ENCODE assay signal across 1 cellular context in genomic region chr11:7513210-7514098, GRCh38.
TF ChIP-seq lines count a peak whose summit lies in the region.

Gene PPFIBP2, plus strand, starts transcription at chr11:7513999. Its CDS starts 35,477 bp downstream, at chr11:7549476.

TF ChIP-seq in HepG2, 621 proteins besides CTCF, POLR2A, EP300 and RAD21 (continued from another document and continues in another):
- 0 out of 2 replicates have a peak, but pooled peaks have one; percentile 30 for TF ChIP-seq KDM2A (CRISPR knock-in tag; IDR thresholded peaks at IDR 0.05; ENCODE audit: borderline replicate concordance, low read depth)
- TF ChIP-seq ZNF577 (CRISPR knock-in tag; IDR thresholded peaks at IDR 0.05; ENCODE audit: borderline replicate concordance, low read depth), result no peak
- peak; percentile 45 for TF ChIP-seq SALL1 (CRISPR knock-in tag; IDR thresholded peaks at IDR 0.05)
- TF ChIP-seq HMGXB3 (CRISPR knock-in tag; IDR thresholded peaks at IDR 0.05; ENCODE audit: borderline replicate concordance), result no peak
- peak; percentile 76 for TF ChIP-seq PHF8 (CRISPR knock-in tag; IDR thresholded peaks at IDR 0.05)
- TF ChIP-seq ZNF234 (CRISPR knock-in tag; conservative IDR thresholded peaks at IDR 0.05), result 0 out of 2 replicates have a peak, but pooled peaks have one; percentile 26
- peak; percentile 52 for TF ChIP-seq SRSF1 (optimal IDR thresholded peaks at IDR 0.05; ENCODE audit: low read depth, low read length)
- TF ChIP-seq FOXA1 (IDR thresholded peaks at IDR 0.05), result no peak
- no peak for TF ChIP-seq FOXA1 (CRISPR knock-in tag; IDR thresholded peaks at IDR 0.05)
- TF ChIP-seq MYC (CRISPR knock-in tag; IDR thresholded peaks at IDR 0.05; ENCODE audit: borderline replicate concordance), result peak; percentile 54; the same call in 1 of the 2 replicates
- TF ChIP-seq ZSCAN12 (CRISPR knock-in tag; IDR thresholded peaks at IDR 0.05), result 0 out of 2 replicates have a peak, but pooled peaks have one; percentile 38
- no peak for TF ChIP-seq ELK4 (CRISPR knock-in tag; IDR thresholded peaks at IDR 0.05; ENCODE audit: borderline replicate concordance)
- TF ChIP-seq ZBTB21 (CRISPR knock-in tag; IDR thresholded peaks at IDR 0.05), result no peak
- no peak for TF ChIP-seq SPEN (CRISPR knock-in tag; IDR thresholded peaks at IDR 0.05; ENCODE audit: low read depth)
- TF ChIP-seq SP4 (CRISPR knock-in tag; IDR thresholded peaks at IDR 0.05), result peak; percentile 82
- TF ChIP-seq TEF (CRISPR knock-in tag; IDR thresholded peaks at IDR 0.05), result 0 out of 2 replicates have a peak, but pooled peaks have one; percentile 38
- no peak for TF ChIP-seq KMT2A (CRISPR knock-in tag; IDR thresholded peaks at IDR 0.05)
- no peak for TF ChIP-seq JUNB (CRISPR knock-in tag; IDR thresholded peaks at IDR 0.05; ENCODE audit: borderline replicate concordance)
- TF ChIP-seq ZNF841 (CRISPR knock-in tag; IDR thresholded peaks at IDR 0.05; ENCODE audit: borderline replicate concordance), result 0 out of 2 replicates have a peak, but pooled peaks have one; percentile 47
- TF ChIP-seq ZBTB7B (CRISPR knock-in tag; IDR thresholded peaks at IDR 0.05), result no peak
- peak; percentile 26; the same call in 1 of the 2 replicates for TF ChIP-seq XBP1 (CRISPR knock-in tag; IDR thresholded peaks at IDR 0.05)
- TF ChIP-seq GLMP (CRISPR knock-in tag; IDR thresholded peaks at IDR 0.05; ENCODE audit: borderline replicate concordance), result no peak
- TF ChIP-seq TAF1 (CRISPR knock-in tag; IDR thresholded peaks at IDR 0.05), result 0 out of 2 replicates have a peak, but pooled peaks have one; percentile 53
- 0 out of 2 replicates have a peak, but pooled peaks have one; percentile 23 for TF ChIP-seq BATF2 (CRISPR knock-in tag; IDR thresholded peaks at IDR 0.05)
- 0 out of 2 replicates have a peak, but pooled peaks have one; percentile 58 for TF ChIP-seq ZNF598 (CRISPR knock-in tag; IDR thresholded peaks at IDR 0.05; ENCODE audit: borderline replicate concordance)
- TF ChIP-seq PBX3 (CRISPR knock-in tag; IDR thresholded peaks at IDR 0.05; ENCODE audit: borderline replicate concordance), result peak; percentile 80; the same call in 1 of the 2 replicates
- TF ChIP-seq ZNF790 (CRISPR knock-in tag; IDR thresholded peaks at IDR 0.05; ENCODE audit: borderline replicate concordance), result 0 out of 2 replicates have a peak, but pooled peaks have one; percentile 32
- peak; percentile 61; the same call in 1 of the 2 replicates for TF ChIP-seq HIVEP1 (CRISPR knock-in tag; IDR thresholded peaks at IDR 0.05)
- no peak for TF ChIP-seq MLLT10 (CRISPR knock-in tag; IDR thresholded peaks at IDR 0.05)
- TF ChIP-seq ZNF235 (CRISPR knock-in tag; IDR thresholded peaks at IDR 0.05; ENCODE audit: borderline replicate concordance), result peak; percentile 31; the same call in 1 of the 2 replicates
- TF ChIP-seq SMAD3 (CRISPR knock-in tag; IDR thresholded peaks at IDR 0.05), result peak; percentile 28; the same call in 1 of the 2 replicates
- peak; percentile 38 for TF ChIP-seq MED8 (CRISPR knock-in tag; IDR thresholded peaks at IDR 0.05; ENCODE audit: insufficient replicate concordance)
- no peak for TF ChIP-seq ZNF589 (CRISPR knock-in tag; conservative IDR thresholded peaks at IDR 0.05)
- peak; percentile 49 for TF ChIP-seq MYPOP (CRISPR knock-in tag; IDR thresholded peaks at IDR 0.05)
- TF ChIP-seq CCAR2 (optimal IDR thresholded peaks at IDR 0.05; ENCODE audit: low read depth, low read length), result no peak
- no peak for TF ChIP-seq GMEB1 (CRISPR knock-in tag; IDR thresholded peaks at IDR 0.05; ENCODE audit: borderline replicate concordance)
- TF ChIP-seq IRF9 (CRISPR knock-in tag; IDR thresholded peaks at IDR 0.05; ENCODE audit: borderline replicate concordance), result 0 out of 2 replicates have a peak, but pooled peaks have one; percentile 18
- no peak for TF ChIP-seq SMARCE1 (IDR thresholded peaks at IDR 0.05; ENCODE audit: borderline replicate concordance)
- peak; percentile 74; the same call in 1 of the 2 replicates for TF ChIP-seq ZNF142 (CRISPR knock-in tag; IDR thresholded peaks at IDR 0.05)
- TF ChIP-seq RBFOX2 (IDR thresholded peaks at IDR 0.05; ENCODE audit: low read depth, low read length), result peak; percentile 66
- TF ChIP-seq MATR3 (CRISPR knock-in tag; IDR thresholded peaks at IDR 0.05), result no peak
